7 cellular contexts compared by ENCODE assay signal in the genomic region with DNA sequence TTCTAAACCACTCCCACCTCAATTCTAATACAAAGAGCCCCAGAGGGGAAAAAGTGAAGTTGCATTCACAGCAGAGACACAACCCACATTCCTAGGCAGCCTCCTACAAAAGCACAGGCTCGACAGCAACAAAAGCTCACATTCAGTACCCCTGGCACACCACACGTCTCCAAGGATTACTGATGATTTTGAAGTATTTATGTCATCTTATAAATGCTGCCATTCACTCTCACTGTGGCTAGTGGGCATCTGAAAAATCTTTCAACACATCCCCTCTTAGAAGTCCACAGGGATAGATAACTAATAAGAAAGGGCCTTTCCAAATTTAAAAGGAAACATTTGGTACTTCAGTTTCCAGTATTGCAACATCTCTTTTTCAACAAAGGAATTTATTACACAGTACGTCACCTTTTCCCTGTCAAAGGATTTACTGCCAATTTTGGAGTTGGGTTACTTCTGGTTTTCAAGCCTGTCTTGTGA.
DNase-seq lines count a peak whose midpoint lies in the region; ATAC-seq, FAIRE-seq and TF ChIP-seq lines count a peak whose summit lies in the region.

No MANE protein-coding gene starts in this region.

- peak overlapping the region; percentile 4 to 79 (median 52) for H3K27ac ChIP-seq in tibial nerve

- peaks cover 0 to 7% (median 0%) of the 10 kb centered on the region in 4 donors for H3K9me3 ChIP-seq in tibial nerve

- TF ChIP-seq CTCF in cardiac fibroblast (IDR thresholded peaks at IDR 0.05; ENCODE audit: low read depth, low read length) = peak; percentile 10
- TF ChIP-seq CTCF in tibial nerve (IDR thresholded peaks at IDR 0.05) = peak in 2 of 5 experiments; percentile 50 to 57

- no peaks in the 10 kb centered on the region for H3K27me3 ChIP-seq in tibial nerve

- ATAC-seq in left colon (peak; percentile 42), GM21423 (IDR thresholded peaks at IDR 0.05; ENCODE audit: unreplicated experiment) (no peak)

- 11 to 16% methylated on average over 3 of the region's 3 CpGs for WGBS in tibial nerve, 2 donors

- peaks cover 0 to 42% (median 6%) of the 10 kb centered on the region in 4 donors for H3K4me1 ChIP-seq in tibial nerve

- peaks cover 0 to 2% (median 0%) of the 10 kb centered on the region in 3 donors for H3K36me3 ChIP-seq in tibial nerve

- TF ChIP-seq POLR2A in tibial nerve (IDR thresholded peaks at IDR 0.05) = no peak

- H3K4me3 ChIP-seq in cardiac fibroblast (replicated peaks in 1 of 2; ENCODE audit: low read depth in 2 of 2, low read length in 2 of 2) (peak overlapping the region in 1 of 2 donors; percentile 4), tibial nerve (no peak overlapping the region)

- peak; percentile 49 to 88 for TF ChIP-seq EP300 in tibial nerve (IDR thresholded peaks at IDR 0.05)

- FAIRE-seq in RCC 7860 (lab: Jason Lieb, UNC) = no peak

- DNase-seq in HuH-7 (ENCODE audit: low spot score) = peak; percentile 25
- DNase-seq in cardiac fibroblast (ENCODE audit: low read depth in 2 of 2) = peak; percentile 90
- DNase-seq in left colon = no peak
- DNase-seq in tibial nerve (ENCODE audit: low spot score in 2 of 2) = peak; percentile 40 to 56
- no peak for DNase-seq in activated CD4-positive, alpha-beta T cell treated with anti-CD3 and anti-CD28 coated beads, Interleukin-2, amount 50 U/mL, for 48 hours
- DNase-seq in RCC 7860 (ENCODE audit: low spot score) = no peak

- intact Hi-C loops in left colon (cut with DNase I, micrococcal nuclease) = no loop called here

Comparison
In these comparisons a context has a peak if more than half of its experiments do, and no peak if none do; other contexts are left out.
1. DNase-seq: peak in HuH-7 (single experiment), cardiac fibroblast (2 of 2) and tibial nerve (2 of 2); none in left colon (0 of 2), activated CD4-positive, alpha-beta T cell treated with anti-CD3 and anti-CD28 coated beads, Interleukin-2, amount 50 U/mL, for 48 hours (0 of 2) and RCC 7860 (single experiment).